Comparison of ENCODE assay signal across 18 cellular contexts in the genomic region with DNA sequence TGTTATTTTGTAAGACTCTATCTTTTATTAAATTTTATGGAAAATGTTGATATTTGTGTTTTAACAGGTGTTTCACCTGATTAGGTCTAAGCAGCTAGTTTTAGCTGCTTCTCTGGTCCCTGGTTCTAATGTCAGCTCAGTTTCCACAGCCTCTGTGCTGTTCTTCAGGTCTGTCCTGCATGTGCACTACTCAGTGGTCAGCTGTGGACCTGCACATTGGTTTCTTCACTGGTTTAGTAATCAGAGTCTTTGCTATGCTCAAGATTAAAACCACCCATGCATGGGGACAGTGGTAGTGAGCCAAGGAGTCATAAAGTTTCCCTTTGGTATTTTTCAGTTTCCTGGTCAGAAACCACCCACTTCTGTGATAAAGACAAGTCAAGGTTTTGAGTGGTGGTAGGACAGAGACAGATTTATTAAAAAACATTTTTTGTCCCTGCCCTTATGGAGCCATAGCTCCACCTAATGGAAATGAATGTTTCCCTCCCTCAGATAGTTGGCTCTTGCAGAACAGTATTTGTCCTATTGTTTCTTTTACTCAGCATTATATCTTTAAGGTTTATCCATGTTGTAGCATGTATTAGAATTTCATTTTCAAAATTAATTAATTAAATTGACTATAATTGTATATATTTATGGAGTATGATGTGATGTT. TPM values are rescaled to one million over a fixed set of nuclear protein-coding genes. Genes with fewer than 3 reads are reported as not detected.
DNase-seq lines count a peak whose midpoint lies in the region; ATAC-seq and TF ChIP-seq lines count a peak whose summit lies in the region.
"Had no signal": no experiment of that assay in that cellular context is flagged by ENCODE, and none has a peak within 500 bp of the region (broad histone marks: within the 10 kb centered on the region; RNA-seq: fewer than 3 reads in every experiment).

No MANE protein-coding gene starts in this region.

- H3K9me3 ChIP-seq in Panc1 (ENCODE audit: control insufficient read depth, insufficient read depth, low read depth, low read length): no peaks in the 10 kb centered on the region
- H3K9me3 ChIP-seq in spleen: peaks cover 0 to 5% (median 0%) of the 10 kb centered on the region in 8 donors
- H3K9me3 ChIP-seq: right atrium auricular region had no signal

- H3K4me3 ChIP-seq in Panc1 (ENCODE audit: low read depth in 2 of 2, low read length in 2 of 2) (no peak overlapping the region), epithelial cell of esophagus (ENCODE audit: low read length) (no peak overlapping the region), spleen (no peak overlapping the region)
- H3K4me3 ChIP-seq: BLaER1 treated with 17β-estradiol and CSF1 and Interleukin-3, amounts not matched to agents 10 nM and 100 nM; coronary artery; right atrium auricular region had no signal

- in situ Hi-C loops in Panc1 (cut with HindIII; ENCODE audit: low pct_unique_long_range_greater_than_20kb, low sequenced_read_pairs): no loop called here

- H3K27me3 ChIP-seq in Panc1 (ENCODE audit: control insufficient read depth, insufficient read depth, low read length) (no peaks in the 10 kb centered on the region; the same call in 1 of the 2 replicates), spleen (replicated peaks in 1 of 7) (no peaks in the 10 kb centered on the region)
- H3K27me3 ChIP-seq: right atrium auricular region had no signal

- POLR2A ChIA-PET in Panc1 (lab: Charles Lee): no interaction called here

- TF ChIP-seq CTCF in C4-2B (conservative IDR thresholded peaks at IDR 0.05) (peak; percentile 37), Panc1 (IDR thresholded peaks at IDR 0.05) (peak; percentile 42; the same call in 1 of the 2 replicates), epithelial cell of esophagus (IDR thresholded peaks at IDR 0.05; ENCODE audit: insufficient read depth, low read depth, low read length, missing control alignments) (peak; percentile 45), spleen (IDR thresholded peaks at IDR 0.05 in 8 of 11, conservative IDR thresholded peaks at IDR 0.05 in 3 of 11) (no peak)

- no peak for TF ChIP-seq POLR2A in spleen (IDR thresholded peaks at IDR 0.05)

- H3K36me3 ChIP-seq in Panc1 (ENCODE audit: control insufficient read depth, insufficient read depth, low read length): no peaks in the 10 kb centered on the region
- H3K36me3 ChIP-seq in spleen: no peaks in the 10 kb centered on the region
- H3K36me3 ChIP-seq: BLaER1 treated with 17β-estradiol and CSF1 and Interleukin-3, amounts not matched to agents 10 nM and 100 nM; right atrium auricular region had no signal

- H3K4me1 ChIP-seq in Panc1 (ENCODE audit: control insufficient read depth, insufficient read depth, low read length) (no peaks in the 10 kb centered on the region), spleen (no peaks in the 10 kb centered on the region)
- H3K4me1 ChIP-seq: BLaER1 treated with 17β-estradiol and CSF1 and Interleukin-3, amounts not matched to agents 10 nM and 100 nM; right atrium auricular region had no signal

- no TSS peak for BruUV-seq in Panc1 (replicated peaks; lab: Mats Ljungman, UMichigan)

- DNase-seq in HPDE6-E6E7 (ENCODE audit: extremely low spot score) (peak; percentile 43), Panc1 (ENCODE audit: low read depth, low spot score) (peak; percentile 5), epithelial cell of esophagus (ENCODE audit: low read depth) (peak; percentile 23), NCI-H2171 (lab: John Stamatoyannopoulos, UW) (no peak), spleen (no peak), activated gamma-delta T cell treated with Interleukin-2 at 50 U/mL for 16 hours (no peak)
- DNase-seq: activated CD4-positive, CD25-positive, alpha-beta regulatory T cell; activated CD8-positive, alpha-beta memory T cell treated with anti-CD3 and anti-CD28 coated beads, Interleukin-2, amount 10 ng/mL, durations not matched to agents 7 days and 5 days; activated effector memory CD4-positive, alpha-beta T cell treated with anti-CD3 and anti-CD28 coated beads, Interleukin-2, amount 50 U/mL, for 16 hours; aorta; kidney glomerular epithelial cell; NCI-H1436; T-cell had no signal

- ATAC-seq in Panc1: no peak
- ATAC-seq in HG03095 (IDR thresholded peaks at IDR 0.05; ENCODE audit: unreplicated experiment): no peak
- ATAC-seq: activated CD8-positive, alpha-beta memory T cell treated with anti-CD3 and anti-CD28 coated beads, Interleukin-2, amount 10 ng/mL, durations not matched to agents 7 days and 5 days; T-cell had no signal

- intact Hi-C loops in Panc1 (cut with micrococcal nuclease; ENCODE audit: unreplicated experiment): no loop called here
- intact Hi-C loops in spleen (cut with DNase I; ENCODE audit: low total_unique reads): no loop called here

- H3K27ac ChIP-seq in C4-2B (no peak overlapping the region), Panc1 (ENCODE audit: low read length) (no peak overlapping the region), spleen (no peak overlapping the region)
- H3K27ac ChIP-seq: BLaER1 treated with 17β-estradiol and CSF1 and Interleukin-3, amounts not matched to agents 10 nM and 100 nM; coronary artery; right atrium auricular region had no signal

- CTCF ChIA-PET in Panc1 (lab: Charles Lee): no interaction called here

RNA-seq across cellular contexts. Expression of gene VBP1, which starts 36.8 kb away (rescaled TPM):
- total RNA-seq in Panc1 (2021; ENCODE audit: unreplicated experiment) (126 TPM), spleen (10 to 100 TPM; 24.2 to 37.8 (median 27.9) TPM)
- 49.0 TPM for polyA plus RNA-seq in Panc1 (2012; ENCODE audit: insufficient read length)
- 10 to 100 TPM; 24.1 to 42.1 (median 35.9) TPM for polyA plus RNA-seq in spleen

Comparison
In these comparisons a context has a peak if more than half of its experiments do, and no peak if none do; other contexts are left out.
1. CTCF ChIP-seq: peak in C4-2B (single experiment), Panc1 (single experiment) and epithelial cell of esophagus (single experiment); none in spleen (0 of 11).
2. DNase-seq: peak in HPDE6-E6E7 (single experiment), Panc1 (single experiment) and epithelial cell of esophagus (single experiment); none in NCI-H2171 (single experiment), spleen (single experiment) and activated gamma-delta T cell treated with Interleukin-2 at 50 U/mL for 16 hours (single experiment).